ENCODE assay signal across 8 cellular contexts in genomic region chr9:96344458-96345180, GRCh38. TPM values are rescaled to one million over a fixed set of nuclear protein-coding genes. Genes with fewer than 3 reads are reported as not detected.
DNase-seq lines count a peak whose midpoint lies in the region; ATAC-seq and TF ChIP-seq lines count a peak whose summit lies in the region.

No MANE protein-coding gene starts in this region.

- H3K9me3 ChIP-seq in tibial artery, result no peaks in the 10 kb centered on the region

- DNase-seq in D341Med (ENCODE audit: low spot score) (peak; percentile 63), NCI-H2171 treated with DMSO at 0.1 percent for 48 hours (lab: John Stamatoyannopoulos, UW) (peak; percentile 95), brain microvascular endothelial cell (peak; percentile 88), inferior parietal cortex (ENCODE audit: extremely low spot score) (peak; percentile 54), tibial artery (peak; percentile 67 to 74), endothelial cell (ENCODE audit: low spot score) (no peak)

- H3K27me3 ChIP-seq in brain microvascular endothelial cell (replicated peaks), result no peaks in the 10 kb centered on the region
- H3K27me3 ChIP-seq in tibial artery, result no peaks in the 10 kb centered on the region

- no peak overlapping the region for H3K4me3 Mint-ChIP-seq in endothelial cell (ENCODE audit: unreplicated experiment)

- H3K4me1 ChIP-seq in tibial artery, result peaks cover 0 to 11% (median 0%) of the 10 kb centered on the region in 4 donors

- ATAC-seq in GM21423 (IDR thresholded peaks at IDR 0.05; ENCODE audit: unreplicated experiment) (no peak), HG02840 (IDR thresholded peaks at IDR 0.05; ENCODE audit: low FRiP score, unreplicated experiment) (no peak)

- H3K9me3 Mint-ChIP-seq in endothelial cell (ENCODE audit: unreplicated experiment), result no peaks in the 10 kb centered on the region

- H3K4me3 ChIP-seq in brain microvascular endothelial cell (ENCODE audit: low read depth, low read length) (no peak overlapping the region), tibial artery (no peak overlapping the region)

- intact Hi-C loops in tibial artery (cut with DNase I; ENCODE audit: low total_unique reads), result no loop called here

- H3K27ac ChIP-seq in brain microvascular endothelial cell, result peak overlapping the region; percentile 50
- H3K27ac ChIP-seq in tibial artery, result peak overlapping the region; percentile 0 to 12

- peaks cover 10% of the 10 kb centered on the region for H3K4me1 Mint-ChIP-seq in endothelial cell (ENCODE audit: unreplicated experiment)

- in situ Hi-C loops in brain microvascular endothelial cell (cut with HindIII; ENCODE audit: low pct_ligation_motif_present, low sequenced_read_pairs), result no loop called here

- peaks cover 17% of the 10 kb centered on the region for H3K36me3 Mint-ChIP-seq in endothelial cell (ENCODE audit: low read depth, unreplicated experiment)

- TF ChIP-seq CTCF in brain microvascular endothelial cell (IDR thresholded peaks at IDR 0.05; ENCODE audit: low read depth, low read length, missing control alignments), result no peak
- no peak for TF ChIP-seq CTCF in tibial artery (IDR thresholded peaks at IDR 0.05)
- TF ChIP-seq CTCF in endothelial cell (IDR thresholded peaks at IDR 0.05; ENCODE audit: unreplicated experiment), result no peak

- peaks cover 1% of the 10 kb centered on the region for H3K27me3 Mint-ChIP-seq in endothelial cell (ENCODE audit: unreplicated experiment)

- peaks cover 2% of the 10 kb centered on the region for H3K36me3 ChIP-seq in brain microvascular endothelial cell (replicated peaks)
- H3K36me3 ChIP-seq in tibial artery, result peaks cover 25 to 35% (median 29%) of the 10 kb centered on the region in 3 donors

- no peak overlapping the region for H3K27ac Mint-ChIP-seq in endothelial cell (ENCODE audit: unreplicated experiment)

RNA-seq across cellular contexts. Expression of gene SLC35D2, which starts 38.9 kb away (rescaled TPM):
- total RNA-seq in endothelial cell (ENCODE audit: unreplicated experiment), result 27.2 TPM

RNA-seq across cellular contexts. Expression of gene HSD17B3, which starts 42.6 kb away (rescaled TPM):
- not detected for total RNA-seq in endothelial cell (ENCODE audit: unreplicated experiment)
